Comparison of ENCODE assay signal across 12 cellular contexts in genomic region chr18:51133580-51134160, GRCh38.
"Had no signal": no experiment of that assay in that cellular context is flagged by ENCODE, and none has a peak within 500 bp of the region (broad histone marks: within the 10 kb centered on the region; RNA-seq: fewer than 3 reads in every experiment).

No MANE protein-coding gene starts in this region.

- H3K79me2 ChIP-seq: hepatocyte had no signal

- FAIRE-seq: bronchial epithelial cell, colon, endothelial cell of umbilical vein had no signal

- H2AFZ ChIP-seq: hepatocyte had no signal

- H3K4me1 Mint-ChIP-seq: nephron had no signal

- H3K9me3 ChIP-seq: tibial artery had no signal

- H3K36me3 Mint-ChIP-seq: activated naive CD8-positive, alpha-beta T cell treated with anti-CD3 and anti-CD28 coated beads for 36 hours had no signal

- H3K27ac Mint-ChIP-seq: activated naive CD8-positive, alpha-beta T cell treated with anti-CD3 and anti-CD28 coated beads for 36 hours; nephron had no signal

- H3K9me3 Mint-ChIP-seq: activated naive CD8-positive, alpha-beta T cell treated with anti-CD3 and anti-CD28 coated beads for 36 hours; nephron had no signal

- H3K27ac ChIP-seq: hepatocyte, tibial artery had no signal

- H3K4me3 ChIP-seq: hepatocyte, smooth muscle cell, tibial artery had no signal

- ATAC-seq: left colon had no signal

- H3K4me3 Mint-ChIP-seq: activated naive CD8-positive, alpha-beta T cell treated with anti-CD3 and anti-CD28 coated beads for 36 hours; nephron had no signal

- H3K27me3 Mint-ChIP-seq: activated naive CD8-positive, alpha-beta T cell treated with anti-CD3 and anti-CD28 coated beads for 36 hours had no signal

- H3K27me3 ChIP-seq: hepatocyte had no signal

- DNase-seq: activated CD4-positive, alpha-beta T cell treated with anti-CD3 and anti-CD28 coated beads, Interleukin-2, amount 50 U/mL, for 1 hour; activated naive CD8-positive, alpha-beta T cell treated with anti-CD3 and anti-CD28 coated beads for 36 hours; activated T-cell treated with anti-CD3 and anti-CD28 coated beads, Interleukin-2, amount 50 U/mL, for 1 hour; left colon; mesenchymal stem cell; tibial artery had no signal

- H3K36me3 ChIP-seq: tibial artery had no signal

- H3K4me2 ChIP-seq: hepatocyte, smooth muscle cell had no signal
